In genomic region chr1:107523061-107523460, GRCh38 we compare ENCODE assay signal across 17 cellular contexts.
A peak's percentile ranks its signal among the peaks of the same experiment; 100 is the strongest.
DNase-seq lines count a peak whose midpoint lies in the region; TF ChIP-seq lines count a peak whose summit lies in the region.
"Had no signal": no experiment of that assay in that cellular context is flagged by ENCODE, and none has a peak within 500 bp of the region (broad histone marks: within the 10 kb centered on the region; RNA-seq: fewer than 3 reads in every experiment).

No MANE protein-coding gene starts in this region.

- POLR2A ChIA-PET in HEK293T (lab: Yijun Ruan, JAX): no interaction called here

- H3K4me3 ChIP-seq in H7 (ENCODE audit: insufficient read depth, low read depth, low read length): no peak overlapping the region
- H3K4me3 ChIP-seq: A549, GM23248 had no signal

- no peaks in the 10 kb centered on the region for H3K27me3 ChIP-seq in H7 (ENCODE audit: control insufficient read depth, insufficient read depth, low read length)
- H3K27me3 ChIP-seq: BE2C had no signal

- CTCF ChIA-PET in HEK293T (lab: Yijun Ruan, JAX): interaction anchor here (0.7 kb wide), 1 partner anchor 225 kb away, joined by 3 read pairs; no protein-coding TSS in a partner anchor

- DNase-seq in H7 (peak; percentile 32), cerebellar cortex (ENCODE audit: low spot score) (peak; percentile 27), iPS-NIHi7 (ENCODE audit: extremely low spot score) (peak; percentile 24), HT-29 (ENCODE audit: low spot score) (no peak), SKM-1 (lab: John Stamatoyannopoulos, UW; ENCODE audit: unreplicated experiment) (no peak), HEK293T (ENCODE audit: extremely low spot score) (no peak)
- DNase-seq in stimulated activated CD4-positive, alpha-beta T cell treated with anti-CD3 and anti-CD28 coated beads, Interleukin-15, amount 100 ng/mL, for 24 hours: no peak
- DNase-seq: BE2C; CD4-positive, alpha-beta memory T cell; DMS79; EL; GDM1; GM23248; HCEC 1CT; IMR-90; KBM-7 had no signal

- H3K36me3 ChIP-seq in H7 (replicated peaks; ENCODE audit: control insufficient read depth, insufficient read depth, low read length): no peaks in the 10 kb centered on the region
- H3K36me3 ChIP-seq: BE2C had no signal

TF ChIP-seq in HEK293T, 16 proteins besides CTCF, POLR2A, EP300 and RAD21:
- TF ChIP-seq ELF4 (IDR thresholded peaks at IDR 0.05) (no peak), SUZ12 (IDR thresholded peaks at IDR 0.05) (no peak), BHLHE40 (IDR thresholded peaks at IDR 0.05; ENCODE audit: borderline replicate concordance) (no peak), SP1 (IDR thresholded peaks at IDR 0.05) (no peak), CTBP1 (IDR thresholded peaks at IDR 0.05; ENCODE audit: borderline replicate concordance) (no peak), FOXK2 (IDR thresholded peaks at IDR 0.05) (no peak), FOXA1 (IDR thresholded peaks at IDR 0.05) (no peak), ARNT (IDR thresholded peaks at IDR 0.05) (no peak), L3MBTL2 (conservative IDR thresholded peaks at IDR 0.05) (no peak), HDGF (IDR thresholded peaks at IDR 0.05; ENCODE audit: borderline replicate concordance) (no peak), ZNF384 (IDR thresholded peaks at IDR 0.05) (no peak), NFRKB (IDR thresholded peaks at IDR 0.05) (no peak), LEF1 (IDR thresholded peaks at IDR 0.05; ENCODE audit: borderline replicate concordance) (no peak), TARDBP (IDR thresholded peaks at IDR 0.05) (no peak), FOXM1 (IDR thresholded peaks at IDR 0.05; ENCODE audit: borderline replicate concordance) (no peak)
- TF ChIP-seq, protein P1, sequence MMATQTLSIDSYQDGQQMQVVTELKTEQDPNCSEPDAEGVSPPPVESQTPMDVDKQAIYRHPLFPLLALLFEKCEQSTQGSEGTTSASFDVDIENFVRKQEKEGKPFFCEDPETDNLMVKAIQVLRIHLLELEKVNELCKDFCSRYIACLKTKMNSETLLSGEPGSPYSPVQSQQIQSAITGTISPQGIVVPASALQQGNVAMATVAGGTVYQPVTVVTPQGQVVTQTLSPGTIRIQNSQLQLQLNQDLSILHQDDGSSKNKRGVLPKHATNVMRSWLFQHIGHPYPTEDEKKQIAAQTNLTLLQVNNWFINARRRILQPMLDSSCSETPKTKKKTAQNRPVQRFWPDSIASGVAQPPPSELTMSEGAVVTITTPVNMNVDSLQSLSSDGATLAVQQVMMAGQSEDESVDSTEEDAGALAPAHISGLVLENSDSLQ (IDR thresholded peaks at IDR 0.05): no peak
TF ChIP-seq in HEK293T: peak in this region for 0.

Comparison
In these comparisons a context has a peak if more than half of its experiments do, and no peak if none do; other contexts are left out.
1. DNase-seq: peak in H7 (single experiment), cerebellar cortex (single experiment) and iPS-NIHi7 (single experiment); none in stimulated activated CD4-positive, alpha-beta T cell treated with anti-CD3 and anti-CD28 coated beads, Interleukin-15, amount 100 ng/mL, for 24 hours (single experiment), HT-29 (single experiment), SKM-1 (single experiment) and HEK293T (single experiment).